In genomic region chr7:99792983-99793382, GRCh38 we compare ENCODE assay signal across 15 cellular contexts. TPM values are rescaled to one million over a fixed set of nuclear protein-coding genes. Genes with fewer than 3 reads are reported as not detected.
DNase-seq lines count a peak whose midpoint lies in the region; ATAC-seq lines count a peak whose summit lies in the region.
"Had no signal": no experiment of that assay in that cellular context is flagged by ENCODE, and none has a peak within 500 bp of the region (broad histone marks: within the 10 kb centered on the region; RNA-seq: fewer than 3 reads in every experiment).

No MANE protein-coding gene starts in this region.

- intact Hi-C loops in activated CD4-positive, alpha-beta T cell treated with anti-CD3 and anti-CD28 coated beads, Interleukin-2, amount 10 ng/mL, durations not matched to agents 24 days and 14 days (cut with micrococcal nuclease) = no loop called here

- H3K9me3 Mint-ChIP-seq in activated CD4-positive, alpha-beta T cell treated with anti-CD3 and anti-CD28 coated beads, Interleukin-2, amount 10 ng/mL, durations not matched to agents 24 days and 14 days = peaks cover 6% of the 10 kb centered on the region
- H3K9me3 Mint-ChIP-seq: CD4-positive, alpha-beta T cell had no signal

- H3K27me3 ChIP-seq in HAP-1 (ENCODE audit: low read depth) = peaks cover 6% of the 10 kb centered on the region; the same call in 1 of the 2 replicates

- H3K36me3 ChIP-seq in HAP-1 (replicated peaks) = no peaks in the 10 kb centered on the region

- no peak overlapping the region for H3K4me3 Mint-ChIP-seq in activated CD4-positive, alpha-beta T cell treated with anti-CD3 and anti-CD28 coated beads, Interleukin-2, amount 10 ng/mL, durations not matched to agents 24 days and 14 days
- H3K4me3 Mint-ChIP-seq: CD4-positive, alpha-beta T cell had no signal

- H3K4me3 ChIP-seq in HAP-1 = no peak overlapping the region

- DNase-seq in activated CD4-positive, alpha-beta T cell treated with anti-CD3 and anti-CD28 coated beads, Interleukin-2, amount 10 ng/mL, durations not matched to agents 24 days and 14 days = peak; percentile 33
- no peak for DNase-seq in activated CD4-positive, alpha-beta T cell treated with anti-CD3 and anti-CD28 coated beads for 1 hour
- DNase-seq in LHCN-M2 (ENCODE audit: low read depth) (peak; percentile 38), left lobe of liver (ENCODE audit: low spot score) (no peak), HAP-1 (ENCODE audit: low spot score in 2 of 2) (no peak)
- no peak for DNase-seq in activated T-cell treated with anti-CD3 and anti-CD28 coated beads, Interleukin-2, amount 50 U/mL, for 1 hour
- DNase-seq: AML-193; Caco-2; CD4-positive, alpha-beta T cell; DMS79 treated with DMSO at 0.1 percent for 48 hours; GF-D8; GOT3; H7 had no signal

- H3K36me3 Mint-ChIP-seq in activated CD4-positive, alpha-beta T cell treated with anti-CD3 and anti-CD28 coated beads, Interleukin-2, amount 10 ng/mL, durations not matched to agents 24 days and 14 days (ENCODE audit: low read depth) = no peaks in the 10 kb centered on the region

- peaks cover 4% of the 10 kb centered on the region for H3K27me3 Mint-ChIP-seq in activated CD4-positive, alpha-beta T cell treated with anti-CD3 and anti-CD28 coated beads, Interleukin-2, amount 10 ng/mL, durations not matched to agents 24 days and 14 days

- peaks cover 15% of the 10 kb centered on the region for H3K4me1 Mint-ChIP-seq in activated CD4-positive, alpha-beta T cell treated with anti-CD3 and anti-CD28 coated beads, Interleukin-2, amount 10 ng/mL, durations not matched to agents 24 days and 14 days

- peak; percentile 6 for ATAC-seq in left lobe of liver

- H3K9me3 ChIP-seq in HAP-1 = no peaks in the 10 kb centered on the region
- H3K9me3 ChIP-seq: Caco-2 had no signal

- no peak overlapping the region for H3K27ac Mint-ChIP-seq in activated CD4-positive, alpha-beta T cell treated with anti-CD3 and anti-CD28 coated beads, Interleukin-2, amount 10 ng/mL, durations not matched to agents 24 days and 14 days
- H3K27ac Mint-ChIP-seq: CD4-positive, alpha-beta T cell had no signal

- in situ Hi-C loops in HAP-1 (cut with MboI; ENCODE audit: low sequenced_read_pairs) = no loop called here

- no peaks in the 10 kb centered on the region for H3K4me1 ChIP-seq in HAP-1
- H3K4me1 ChIP-seq: Caco-2 had no signal

RNA-seq across cellular contexts. Expression of gene CYP3A4, which starts 9.0 kb away (rescaled TPM):
- not detected in 2 replicates for total RNA-seq in activated CD4-positive, alpha-beta T cell treated with anti-CD3 and anti-CD28 coated beads, Interleukin-2, amount 10 ng/mL, durations not matched to agents 24 days and 14 days
- 0.13 TPM in 1 of 2 replicates, not detected in the other for total RNA-seq in LHCN-M2 (2014; rRNA removed)
- polyA plus RNA-seq in LHCN-M2 (2012) = not detected
- 1,005 TPM for total RNA-seq in left lobe of liver
- total RNA-seq: A172; Caco-2; CD4-positive, alpha-beta T cell; H7 had no signal
- polyA plus RNA-seq: BJ had no signal

RNA-seq across cellular contexts. Expression of gene CYP3A43, which starts 34.8 kb away (rescaled TPM):
- not detected in 2 replicates for total RNA-seq in activated CD4-positive, alpha-beta T cell treated with anti-CD3 and anti-CD28 coated beads, Interleukin-2, amount 10 ng/mL, durations not matched to agents 24 days and 14 days
- not detected in 2 replicates for total RNA-seq in LHCN-M2 (2014; rRNA removed)
- not detected for polyA plus RNA-seq in LHCN-M2 (2012)
- 27.3 TPM for total RNA-seq in left lobe of liver
- total RNA-seq: A172; Caco-2; CD4-positive, alpha-beta T cell; H7 had no signal
- polyA plus RNA-seq: BJ had no signal

RNA-seq across cellular contexts. Expression of gene CYP3A7, which starts 58.0 kb away (rescaled TPM):
- not detected in 2 replicates for total RNA-seq in activated CD4-positive, alpha-beta T cell treated with anti-CD3 and anti-CD28 coated beads, Interleukin-2, amount 10 ng/mL, durations not matched to agents 24 days and 14 days
- total RNA-seq in LHCN-M2 (2014; rRNA removed) (0.06 TPM in 1 of 2 replicates, not detected in the other), left lobe of liver (17.5 TPM)
- not detected for polyA plus RNA-seq in LHCN-M2 (2012)
- total RNA-seq: A172; Caco-2; CD4-positive, alpha-beta T cell; H7 had no signal
- polyA plus RNA-seq: BJ had no signal

Comparison
In these comparisons a context has a peak if more than half of its experiments do, and no peak if none do; other contexts are left out.
1. DNase-seq: peak in activated CD4-positive, alpha-beta T cell treated with anti-CD3 and anti-CD28 coated beads, Interleukin-2, amount 10 ng/mL, durations not matched to agents 24 days and 14 days (single experiment) and LHCN-M2 (single experiment); none in activated CD4-positive, alpha-beta T cell treated with anti-CD3 and anti-CD28 coated beads for 1 hour (single experiment), left lobe of liver (single experiment), activated T-cell treated with anti-CD3 and anti-CD28 coated beads, Interleukin-2, amount 50 U/mL, for 1 hour (single experiment) and HAP-1 (0 of 2).
2. RNA of gene CYP3A4, which starts 9.0 kb away (total RNA-seq): 1,005 TPM in left lobe of liver (single experiment); not detected in activated CD4-positive, alpha-beta T cell treated with anti-CD3 and anti-CD28 coated beads, Interleukin-2, amount 10 ng/mL, durations not matched to agents 24 days and 14 days and 0.13 TPM in LHCN-M2; every median in the first group is over 100 times any median in the second.
3. RNA of gene CYP3A43, which starts 34.8 kb away (total RNA-seq): 27.3 TPM in left lobe of liver (single experiment); not detected in activated CD4-positive, alpha-beta T cell treated with anti-CD3 and anti-CD28 coated beads, Interleukin-2, amount 10 ng/mL, durations not matched to agents 24 days and 14 days and not detected in LHCN-M2; every median in the first group is over 10 times any median in the second.
4. RNA of gene CYP3A7, which starts 58.0 kb away (total RNA-seq): 17.5 TPM in left lobe of liver (single experiment); not detected in activated CD4-positive, alpha-beta T cell treated with anti-CD3 and anti-CD28 coated beads, Interleukin-2, amount 10 ng/mL, durations not matched to agents 24 days and 14 days and 0.06 TPM in LHCN-M2; every median in the first group is over 10 times any median in the second.